ENCODE assay signal across 8 cellular contexts in the genomic region with DNA sequence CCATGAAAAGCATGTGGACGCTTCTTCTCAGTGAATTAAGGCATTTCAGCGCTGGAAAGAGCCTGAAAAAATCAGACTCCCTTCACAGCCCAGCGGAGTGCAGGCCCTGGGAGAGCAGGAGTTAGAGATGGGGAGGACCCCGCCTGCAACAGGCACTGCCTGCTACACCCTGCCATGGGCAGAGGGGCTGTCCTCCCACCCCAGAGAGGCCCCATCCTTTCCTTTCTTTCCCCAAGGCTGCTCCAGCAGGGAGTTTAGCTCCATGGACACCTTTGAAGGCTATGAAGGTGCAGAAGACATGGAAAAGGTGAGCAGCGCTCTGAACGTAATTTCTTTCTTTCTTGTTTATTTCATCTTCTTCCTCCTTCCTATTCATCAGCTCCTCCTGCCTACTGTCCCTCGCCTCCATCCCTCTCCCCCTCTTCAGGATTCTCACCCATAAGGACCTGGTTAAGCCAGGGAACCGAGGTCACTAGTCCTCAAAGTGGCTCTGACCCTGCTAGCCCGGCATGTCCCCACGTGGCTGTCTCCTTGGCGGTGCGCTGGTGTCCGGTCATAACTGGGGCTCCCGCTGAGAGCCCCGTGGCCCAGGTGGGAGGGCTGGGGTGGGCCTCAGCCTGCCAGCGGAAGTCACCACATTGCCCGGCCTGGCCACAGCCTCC. TPM values are rescaled to one million over a fixed set of nuclear protein-coding genes. Genes with fewer than 3 reads are reported as not detected.
A peak's percentile ranks its signal among the peaks of the same experiment; 100 is the strongest.
DNase-seq lines count a peak whose midpoint lies in the region; ATAC-seq and TF ChIP-seq lines count a peak whose summit lies in the region.

No MANE protein-coding gene starts in this region.

- H3K27ac ChIP-seq in heart left ventricle = peak overlapping the region in 1 of 12 donors; percentile 46
- peak overlapping the region in 2 of 21 experiments; percentile 72 to 81 for H3K27ac ChIP-seq in skin epidermis

- H3K27me3 ChIP-seq in heart left ventricle = peaks cover 10 to 64% (median 42%) of the 10 kb centered on the region in 9 donors

- no peaks in the 10 kb centered on the region for H3K36me3 ChIP-seq in heart left ventricle

- intact Hi-C loops in heart left ventricle (cut with DNase I) = no loop called here

- no peak for TF ChIP-seq CTCF in heart left ventricle (IDR thresholded peaks at IDR 0.05)

- peaks cover 0 to 23% (median 11%) of the 10 kb centered on the region in 12 donors for H3K4me1 ChIP-seq in heart left ventricle

- TF ChIP-seq POLR2A in heart left ventricle (IDR thresholded peaks at IDR 0.05) = no peak

- DNase-seq in DMS 273 (lab: John Stamatoyannopoulos, UW; ENCODE audit: unreplicated experiment) (peak; percentile 58), DMS 273 treated with DMSO at 0.1 percent for 48 hours (lab: John Stamatoyannopoulos, UW) (no peak), heart left ventricle (no peak), D341Med (ENCODE audit: low spot score) (no peak)
- peak; percentile 69 for DNase-seq in activated CD8-positive, alpha-beta memory T cell treated with anti-CD3 and anti-CD28 coated beads for 24 hours

- no peaks in the 10 kb centered on the region for H3K9me3 ChIP-seq in heart left ventricle

- ATAC-seq in heart left ventricle = peak; percentile 16 to 27 (median 24)
- ATAC-seq in HG03432 (IDR thresholded peaks at IDR 0.05; ENCODE audit: unreplicated experiment) = no peak
- no peak for ATAC-seq in GM19328 (IDR thresholded peaks at IDR 0.05; ENCODE audit: unreplicated experiment)

- peak overlapping the region; percentile 47 to 88 (median 63) for H3K4me3 ChIP-seq in heart left ventricle
- H3K4me3 ChIP-seq in skin epidermis = peak overlapping the region; percentile 52 to 79 (median 59)

- WGBS in heart left ventricle, 4 donors = 21 to 33% (median 30%) methylated on average over 17 of the region's 17 CpGs

RNA-seq across cellular contexts. Expression of a gene that starts 16.1 kb away (rescaled TPM):
- 100 to 1,000 TPM in 1 of 9 donors, 10 to 100 TPM in 2, 1 to 10 TPM in 4, under 1 TPM in 2; 0.12 to 113 (median 1.8) TPM for total RNA-seq in heart left ventricle
- 10 to 100 TPM in 1 of 2 donors, 1 to 10 TPM in 1; 1.1 to 19.6 TPM for polyA plus RNA-seq in heart left ventricle

RNA-seq across cellular contexts. Expression of a gene that starts 20.2 kb away (rescaled TPM):
- 1 to 10 TPM; 4.6 to 9.8 (median 7.9) TPM for total RNA-seq in heart left ventricle
- 10 to 100 TPM in 1 of 2 donors, 1 to 10 TPM in 1; 7.2 to 21.0 TPM for polyA plus RNA-seq in heart left ventricle

RNA-seq across cellular contexts. Expression of a gene that starts 43.1 kb away (rescaled TPM):
- 100 to 1,000 TPM; 291 to 496 (median 375) TPM for total RNA-seq in heart left ventricle
- polyA plus RNA-seq in heart left ventricle = 100 to 1,000 TPM; 255 to 330 TPM

Comparison
In these comparisons a context has a peak if more than half of its experiments do, and no peak if none do; other contexts are left out.
1. DNase-seq: peak in DMS 273 (single experiment) and activated CD8-positive, alpha-beta memory T cell treated with anti-CD3 and anti-CD28 coated beads for 24 hours (single experiment); none in DMS 273 treated with DMSO at 0.1 percent for 48 hours (single experiment), heart left ventricle (0 of 5) and D341Med (single experiment).
2. ATAC-seq: peak in heart left ventricle (4 of 4); none in HG03432 (single experiment) and GM19328 (single experiment).